Comparison of ENCODE assay signal across 8 cellular contexts in the genomic region with DNA sequence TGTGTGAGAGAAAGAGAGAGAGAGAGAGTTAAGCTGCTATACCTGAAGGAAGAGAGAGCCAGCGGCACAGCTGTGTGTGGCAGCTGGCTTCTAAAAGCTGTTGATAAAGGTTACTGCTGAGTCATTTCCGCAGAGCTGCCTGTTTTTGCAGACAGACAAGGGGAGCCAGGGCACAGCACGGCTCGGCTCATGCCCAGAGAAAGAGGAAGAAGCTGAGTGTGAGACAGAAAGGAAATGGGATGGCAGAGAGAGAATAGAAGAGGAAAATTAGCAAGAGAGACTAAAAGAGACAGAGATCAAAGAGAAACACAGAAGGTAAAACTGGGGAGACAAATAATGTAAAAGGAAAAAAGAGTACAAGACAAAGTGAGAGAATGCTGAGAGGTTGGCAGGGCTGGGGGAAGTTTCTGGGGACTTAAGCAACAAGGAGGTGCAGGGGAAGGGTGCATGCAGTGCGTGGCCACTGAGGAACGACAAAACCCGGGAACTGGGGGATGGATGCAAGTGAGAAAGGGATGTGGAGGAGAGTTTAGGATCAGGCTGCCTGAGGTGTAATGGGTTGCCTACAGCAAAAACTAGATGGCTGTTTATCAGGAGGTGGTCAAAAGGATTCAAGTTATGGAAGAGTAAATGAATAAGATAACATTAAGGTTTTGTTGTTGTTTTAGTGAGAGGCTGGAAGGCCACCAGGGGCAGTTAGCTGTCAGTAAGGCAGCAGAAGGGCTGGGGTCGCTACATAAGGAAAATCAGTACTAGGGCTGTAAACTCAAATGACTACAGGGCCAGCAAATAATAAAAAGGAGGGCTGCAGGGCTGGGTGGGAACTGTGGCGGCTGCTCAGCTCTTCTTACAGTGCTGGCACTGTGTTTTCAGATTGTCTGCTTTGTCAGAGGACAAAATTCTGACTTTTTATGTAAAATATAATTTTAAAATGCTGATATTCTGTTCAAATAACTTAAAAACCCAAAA. TPM values are rescaled to one million over a fixed set of nuclear protein-coding genes. Genes with fewer than 3 reads are reported as not detected.
A peak's percentile ranks its signal among the peaks of the same experiment; 100 is the strongest.
DNase-seq lines count a peak whose midpoint lies in the region; ATAC-seq and TF ChIP-seq lines count a peak whose summit lies in the region.

No MANE protein-coding gene starts in this region.

- peak overlapping the region; percentile 92 for H3K9ac ChIP-seq in HUES6 (ENCODE audit: low read length)
- H3K9ac ChIP-seq in mucosa of stomach (ENCODE audit: low read length) = peak overlapping the region; percentile 72

- DNase-seq in Caco-2 (peak; percentile 58 to 77), OCI-LY7 (ENCODE audit: low spot score) (peak; percentile 97), activated T-cell treated with anti-CD3 and anti-CD28 coated beads for 48 hours (ENCODE audit: low read depth) (peak; percentile 58), epithelial cell of proximal tubule (ENCODE audit: low read depth) (no peak)
- DNase-seq in stimulated activated effector memory CD8-positive, alpha-beta T cell treated with anti-CD3 and anti-CD28 coated beads, Interleukin-12 subunit alpha, Interleukin-12 subunit beta, amount 100 ng/mL, for 72 hours (ENCODE audit: low spot score in 2 of 2) = peak; percentile 53 to 77

- no peaks in the 10 kb centered on the region for H3K9me2 ChIP-seq in OCI-LY7 (ENCODE audit: insufficient read depth, low read length)

- H3K36me3 ChIP-seq in Caco-2 (ENCODE audit: control insufficient read depth, insufficient read depth, low read length) (no peaks in the 10 kb centered on the region), HUES6 (ENCODE audit: control insufficient read depth, insufficient read depth, low read length) (no peaks in the 10 kb centered on the region), OCI-LY7 (ENCODE audit: insufficient read depth, low read length) (no peaks in the 10 kb centered on the region), mucosa of stomach (ENCODE audit: control insufficient read depth, insufficient read depth, low read length) (no peaks in the 10 kb centered on the region)

- BruUV-seq in Caco-2 (replicated peaks; lab: Mats Ljungman, UMichigan) (no TSS peak), OCI-LY7 (replicated peaks; lab: Mats Ljungman, UMichigan) (TSS peak; percentile 94)

- peaks cover 35% of the 10 kb centered on the region for H3K4me1 ChIP-seq in Caco-2
- H3K4me1 ChIP-seq in HUES6 (ENCODE audit: control insufficient read depth, insufficient read depth, low read length) = peaks cover 40% of the 10 kb centered on the region
- peaks cover 49% of the 10 kb centered on the region for H3K4me1 ChIP-seq in OCI-LY7 (ENCODE audit: insufficient read depth, low read length, poor library complexity, severe bottlenecking)
- peaks cover 36% of the 10 kb centered on the region for H3K4me1 ChIP-seq in mucosa of stomach (ENCODE audit: control insufficient read depth, insufficient read depth, low read length)

- H3K27ac ChIP-seq in HUES6 (ENCODE audit: low read depth, low read length) (peak overlapping the region; percentile 95), OCI-LY7 (ENCODE audit: low read depth, low read length, poor library complexity, severe bottlenecking) (peak overlapping the region; percentile 93)

- H2AFZ ChIP-seq in OCI-LY7 (ENCODE audit: low read length) = peak overlapping the region; percentile 68; the same call in 1 of the 2 replicates

- ATAC-seq in GM21423 (IDR thresholded peaks at IDR 0.05; ENCODE audit: unreplicated experiment) = peak; percentile 93
- peak; percentile 97 for ATAC-seq in stimulated activated effector memory CD8-positive, alpha-beta T cell treated with anti-CD3 and anti-CD28 coated beads, Interleukin-12 subunit alpha, Interleukin-12 subunit beta, amount 100 ng/mL, for 72 hours

- no peaks in the 10 kb centered on the region for H3K27me3 ChIP-seq in Caco-2 (replicated peaks; ENCODE audit: control insufficient read depth, insufficient read depth, low read length)
- no peaks in the 10 kb centered on the region for H3K27me3 ChIP-seq in HUES6 (ENCODE audit: control insufficient read depth, insufficient read depth, low read length)
- H3K27me3 ChIP-seq in mucosa of stomach (ENCODE audit: control insufficient read depth, insufficient read depth, low read length) = no peaks in the 10 kb centered on the region

- no peaks in the 10 kb centered on the region for H4K20me1 ChIP-seq in OCI-LY7 (ENCODE audit: insufficient read depth, low read length)

- H3K4me3 ChIP-seq in Caco-2 (ENCODE audit: low read depth, low read length) (peak overlapping the region; percentile 16), HUES6 (ENCODE audit: low read depth, low read length) (peak overlapping the region; percentile 55), OCI-LY7 (ENCODE audit: low read depth, low read length, poor library complexity, severe bottlenecking) (peak overlapping the region; percentile 67), epithelial cell of proximal tubule (ENCODE audit: low read depth, low read length) (peak overlapping the region; percentile 54), mucosa of stomach (ENCODE audit: low read length) (peak overlapping the region; percentile 49)

- peak overlapping the region; percentile 85 for H3K4me2 ChIP-seq in OCI-LY7 (ENCODE audit: low read length)

- POLR2A ChIA-PET in Caco-2 (lab: Charles Lee) = interaction anchor here (0.6 to 1.4 kb wide), 3 partner anchors 56 to 242 kb away, joined by 3 to 5 read pairs (median 3); partner anchors contain the start of gene POLR1H
- POLR2A ChIA-PET in OCI-LY7 (lab: Charles Lee) = interaction anchor here (0.7 to 1.5 kb wide), 7 partner anchors 13 to 101 kb away, joined by 3 to 7 read pairs (median 4); partner anchors contain the start of genes HLA-A and POLR1H

- peaks cover 21% of the 10 kb centered on the region for H3K4me1 Mint-ChIP-seq in Caco-2 (ENCODE audit: low read depth, unreplicated experiment)
- peaks cover 28% of the 10 kb centered on the region for H3K4me1 Mint-ChIP-seq in stimulated activated effector memory CD8-positive, alpha-beta T cell treated with anti-CD3 and anti-CD28 coated beads, Interleukin-12 subunit alpha, Interleukin-12 subunit beta, amount 100 ng/mL, for 72 hours

- CTCF ChIA-PET in Caco-2 (lab: Charles Lee) = interaction anchor here (1.1 to 1.5 kb wide), 3 partner anchors 74 to 137 kb away, joined by 3 to 5 read pairs (median 4); no protein-coding TSS in a partner anchor
- CTCF ChIA-PET in OCI-LY7 (lab: Charles Lee; ENCODE audit: unreplicated experiment) = interaction anchor here (0.6 kb wide), 1 partner anchor 158 kb away, joined by 5 read pairs; no protein-coding TSS in a partner anchor

- no peaks in the 10 kb centered on the region; the same call in 1 of the 2 replicates for H3K79me2 ChIP-seq in OCI-LY7 (ENCODE audit: insufficient read depth, low read depth, low read length)

- H3K36me3 Mint-ChIP-seq in Caco-2 (ENCODE audit: insufficient read depth, unreplicated experiment) = no peaks in the 10 kb centered on the region
- H3K36me3 Mint-ChIP-seq in stimulated activated effector memory CD8-positive, alpha-beta T cell treated with anti-CD3 and anti-CD28 coated beads, Interleukin-12 subunit alpha, Interleukin-12 subunit beta, amount 100 ng/mL, for 72 hours = peaks cover 7% of the 10 kb centered on the region

- intact Hi-C loops in Caco-2 (cut with micrococcal nuclease; ENCODE audit: unreplicated experiment) = loop anchor here (1.0 kb wide), 1 partner anchor 23 kb away; the partner anchor contains the start of gene HLA-A
- intact Hi-C loops in OCI-LY7 (cut with micrococcal nuclease; ENCODE audit: unreplicated experiment) = loop anchor here (1.0 to 5.0 kb wide), 3 partner anchors 23 to 102 kb away; partner anchors contain the start of genes HLA-A and PPP1R11

- TF ChIP-seq CTCF in Caco-2 (IDR thresholded peaks at IDR 0.05; ENCODE audit: insufficient read depth in 1 of 2, low read depth in 1 of 2, low read length in 1 of 2, severe bottlenecking in 1 of 2, unreplicated experiment in 1 of 2) = no peak
- 0 out of 2 replicates have a peak, but pooled peaks have one; percentile 19 for TF ChIP-seq CTCF in OCI-LY7 (conservative IDR thresholded peaks at IDR 0.05; ENCODE audit: low read length)
- TF ChIP-seq CTCF in epithelial cell of proximal tubule (conservative IDR thresholded peaks at IDR 0.05; ENCODE audit: low read depth, low read length) = no peak

- H3K4me3 Mint-ChIP-seq in Caco-2 (ENCODE audit: unreplicated experiment) = peak overlapping the region; percentile 71
- peak overlapping the region; percentile 85 for H3K4me3 Mint-ChIP-seq in stimulated activated effector memory CD8-positive, alpha-beta T cell treated with anti-CD3 and anti-CD28 coated beads, Interleukin-12 subunit alpha, Interleukin-12 subunit beta, amount 100 ng/mL, for 72 hours

- H3K27ac Mint-ChIP-seq in Caco-2 (ENCODE audit: unreplicated experiment) = peak overlapping the region; percentile 89
- H3K27ac Mint-ChIP-seq in stimulated activated effector memory CD8-positive, alpha-beta T cell treated with anti-CD3 and anti-CD28 coated beads, Interleukin-12 subunit alpha, Interleukin-12 subunit beta, amount 100 ng/mL, for 72 hours = peak overlapping the region; percentile 92

- H3K27me3 Mint-ChIP-seq in Caco-2 (ENCODE audit: insufficient read depth, unreplicated experiment) = no peaks in the 10 kb centered on the region

- H3K9me3 ChIP-seq in Caco-2 (no peaks in the 10 kb centered on the region), HUES6 (ENCODE audit: control insufficient read depth, insufficient read depth, low read depth, low read length) (no peaks in the 10 kb centered on the region), OCI-LY7 (ENCODE audit: low read length) (no peaks in the 10 kb centered on the region), mucosa of stomach (ENCODE audit: control insufficient read depth, low read length) (no peaks in the 10 kb centered on the region)

- no peaks in the 10 kb centered on the region for H3K9me3 Mint-ChIP-seq in Caco-2 (ENCODE audit: unreplicated experiment)
- H3K9me3 Mint-ChIP-seq in stimulated activated effector memory CD8-positive, alpha-beta T cell treated with anti-CD3 and anti-CD28 coated beads, Interleukin-12 subunit alpha, Interleukin-12 subunit beta, amount 100 ng/mL, for 72 hours = no peaks in the 10 kb centered on the region

RNA-seq across cellular contexts. Expression of gene HLA-A, which starts 22.9 kb away (rescaled TPM):
- total RNA-seq in Caco-2 (2022) (192 and 198 TPM in 2 replicates), OCI-LY7 (2022) (393 and 415 TPM in 2 replicates), epithelial cell of proximal tubule (132 and 479 TPM in 2 replicates)
- 672 and 804 TPM in 2 replicates for total RNA-seq in OCI-LY7 (2014; rRNA removed; shearing (Covaris generic))

Comparison
In these comparisons a context has a peak if more than half of its experiments do, and no peak if none do; other contexts are left out.
1. H3K4me3 ChIP-seq: peak in every context shown above with its lines; median percentile 67 in OCI-LY7; 55 in HUES6; 54 in epithelial cell of proximal tubule; 49 in mucosa of stomach; 16 in Caco-2.